ENCODE assay signal across 8 cellular contexts in the genomic region with DNA sequence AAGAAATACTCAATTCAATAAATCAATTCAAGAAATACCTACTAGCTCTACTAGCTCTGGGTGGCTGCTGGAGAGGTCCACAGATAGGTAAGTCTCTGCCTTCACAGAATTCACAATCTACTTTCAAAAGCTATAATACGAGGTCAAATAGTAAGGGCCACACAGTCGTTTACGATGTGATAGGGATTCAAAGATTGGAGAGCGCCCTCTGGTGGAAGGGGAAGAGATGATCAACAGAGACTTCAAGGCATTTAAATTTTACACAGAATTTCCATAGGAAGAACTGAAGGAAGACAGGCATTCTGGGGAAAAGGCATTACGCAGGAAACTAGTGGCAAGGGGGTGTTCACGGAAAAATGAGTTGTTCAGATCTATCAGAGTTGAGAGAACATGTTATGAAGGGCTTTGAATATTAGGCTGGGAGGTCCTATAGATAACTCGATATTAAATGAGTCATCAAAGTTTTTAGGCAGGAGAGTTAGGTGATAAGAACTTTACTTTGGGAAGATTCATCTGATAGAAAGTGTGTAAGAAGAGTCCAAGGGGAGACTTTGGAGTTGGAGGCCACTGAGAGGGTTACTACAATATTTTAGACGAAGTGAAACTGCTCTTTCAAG.
DNase-seq lines count a peak whose midpoint lies in the region; ATAC-seq, FAIRE-seq and TF ChIP-seq lines count a peak whose summit lies in the region.

No MANE protein-coding gene starts in this region.

- ATAC-seq in lower lobe of right lung (peak; percentile 59 to 61), HG03378 (IDR thresholded peaks at IDR 0.05; ENCODE audit: unreplicated experiment) (no peak)

- CTCF ChIA-PET in A673 (lab: Charles Lee): interaction anchor here (1.4 kb wide), 1 partner anchor 163 kb away, joined by 6 read pairs; no protein-coding TSS in a partner anchor

- POLR2A ChIA-PET in A673 (lab: Charles Lee; ENCODE audit: low non-redundant PET): no interaction called here

- H3K9me3 ChIP-seq in A673 (ENCODE audit: low read depth, low read length, poor library complexity, severe bottlenecking): no peaks in the 10 kb centered on the region
- H3K9me3 ChIP-seq in lower lobe of right lung: no peaks in the 10 kb centered on the region

- intact Hi-C loops in A673 (cut with micrococcal nuclease; ENCODE audit: unreplicated experiment) (loop anchor here (2.0 kb wide), 1 partner anchor 164 kb away; no protein-coding TSS in a partner anchor), lower lobe of right lung (cut with DNase I) (no loop called here)

- H3K4me3 ChIP-seq in A673 (ENCODE audit: low read depth, low read length, poor library complexity, severe bottlenecking): no peak overlapping the region
- H3K4me3 ChIP-seq in choroid plexus epithelial cell (ENCODE audit: low read depth, low read length): no peak overlapping the region
- H3K4me3 ChIP-seq in lower lobe of right lung: no peak overlapping the region

- TF ChIP-seq CTCF in A673 (conservative IDR thresholded peaks at IDR 0.05; ENCODE audit: low read depth, low read length): peak; percentile 87
- peak; percentile 82 for TF ChIP-seq CTCF in choroid plexus epithelial cell (conservative IDR thresholded peaks at IDR 0.05; ENCODE audit: low read depth, low read length)
- peak; percentile 71 for TF ChIP-seq CTCF in lower lobe of right lung (IDR thresholded peaks at IDR 0.05)

- no TSS peak for BruUV-seq in A673 (replicated peaks; lab: Mats Ljungman, UMichigan)

- no peaks in the 10 kb centered on the region for H3K27me3 ChIP-seq in A673 (replicated peaks; ENCODE audit: insufficient read depth, low read depth, low read length, poor library complexity)
- H3K27me3 ChIP-seq in lower lobe of right lung (ENCODE audit: low read depth): no peaks in the 10 kb centered on the region

- H3K27ac ChIP-seq in A673 (ENCODE audit: low read depth, low read length, poor library complexity, severe bottlenecking) (no peak overlapping the region), lower lobe of right lung (no peak overlapping the region)

- no peaks in the 10 kb centered on the region for H3K36me3 ChIP-seq in A673 (ENCODE audit: insufficient read depth, low read length, poor library complexity, severe bottlenecking)
- no peaks in the 10 kb centered on the region for H3K36me3 ChIP-seq in lower lobe of right lung

- H3K4me1 ChIP-seq in A673 (ENCODE audit: insufficient read depth, low read length, poor library complexity, severe bottlenecking) (no peaks in the 10 kb centered on the region), lower lobe of right lung (no peaks in the 10 kb centered on the region)

- peak; percentile 87 for FAIRE-seq in GM18507 (lab: Jason Lieb, UNC)

- DNase-seq in A673 (ENCODE audit: low spot score) (peak; percentile 84), GM18507 (ENCODE audit: extremely low spot score, insufficient read length, low read depth) (peak; percentile 12), NCI-H345 (lab: John Stamatoyannopoulos, UW) (peak; percentile 11), choroid plexus epithelial cell (ENCODE audit: low read depth) (peak; percentile 83), lower lobe of right lung (no peak)
- DNase-seq in activated CD4-positive, CD25-positive, alpha-beta regulatory T cell treated with anti-CD3 and anti-CD28 coated beads, Interleukin-2, amount 50 U/mL, for 72 hours: peak; percentile 48
- DNase-seq in stimulated activated CD8-positive, alpha-beta memory T cell treated with anti-CD3 and anti-CD28 coated beads, Interleukin-4, amount 100 ng/mL, for 24 hours (ENCODE audit: low read depth): peak; percentile 34
